In the genomic region with DNA sequence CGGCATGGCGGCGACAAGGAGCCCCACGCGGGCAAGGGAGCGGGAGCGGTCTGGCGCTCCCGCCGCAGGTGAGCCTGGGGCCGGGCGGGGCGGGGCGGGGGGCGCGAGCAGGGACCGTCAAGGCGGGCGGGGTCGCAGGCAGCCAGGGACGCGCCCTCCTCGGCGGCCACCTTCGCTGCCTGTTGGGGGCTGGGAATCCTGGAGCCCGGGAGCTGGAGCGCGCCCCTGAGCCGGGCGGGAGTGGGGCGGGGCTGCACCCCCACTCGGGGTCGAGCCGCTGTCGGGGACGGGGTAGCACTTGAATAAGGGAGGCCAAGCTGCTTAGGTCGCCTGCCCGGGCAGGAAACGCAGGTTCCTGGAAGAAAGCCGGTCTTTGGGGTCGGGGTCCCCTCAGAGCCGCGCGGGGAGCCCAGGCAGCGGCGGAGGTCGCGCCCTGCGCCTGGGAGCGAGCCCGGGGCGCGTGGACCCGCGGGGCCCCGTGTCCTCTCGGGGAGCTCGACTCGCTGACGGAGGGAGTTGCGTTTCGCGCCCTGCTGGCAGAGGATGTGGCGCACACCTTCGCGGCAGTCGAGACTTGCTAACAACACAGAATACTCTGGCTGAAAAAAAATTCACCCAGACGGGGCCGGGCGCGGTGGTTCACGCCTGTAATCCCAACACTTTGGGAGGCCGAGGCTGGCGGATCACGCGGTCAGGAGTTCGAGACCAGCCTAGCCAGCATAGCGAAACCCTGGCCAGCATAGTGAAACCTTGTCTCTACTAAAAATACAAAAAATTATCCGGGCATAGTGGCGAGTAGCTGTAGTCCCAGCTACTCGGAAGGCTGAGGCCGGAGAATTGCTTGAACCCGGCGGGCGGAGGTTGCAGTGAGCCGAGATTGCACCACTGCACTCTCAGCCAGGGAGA, we compare ENCODE assay signal across 8 cellular contexts. TPM values are rescaled to one million over a fixed set of nuclear protein-coding genes. Genes with fewer than 3 reads are reported as not detected.
DNase-seq lines count a peak whose midpoint lies in the region; ATAC-seq, FAIRE-seq and TF ChIP-seq lines count a peak whose summit lies in the region.

No MANE protein-coding gene starts in this region.

- no peak overlapping the region for H3K27ac Mint-ChIP-seq in activated B cell treated with CpG ODN at 0.5 μM for 24 hours
- peak overlapping the region; percentile 83 for H3K27ac Mint-ChIP-seq in central memory CD8-positive, alpha-beta T cell (ENCODE audit: low read depth)

- TF ChIP-seq CTCF in activated B cell treated with CpG ODN at 0.5 μM for 24 hours (IDR thresholded peaks at IDR 0.05) (no peak), lower lobe of right lung (IDR thresholded peaks at IDR 0.05) (peak; percentile 20)

- H3K4me3 Mint-ChIP-seq in activated B cell treated with CpG ODN at 0.5 μM for 24 hours: peak overlapping the region; percentile 74
- H3K4me3 Mint-ChIP-seq in central memory CD8-positive, alpha-beta T cell: peak overlapping the region; percentile 77

- TF ChIP-seq POLR2A in GM12891 (IDR thresholded peaks at IDR 0.05; ENCODE audit: low read depth, low read length): no peak

- H3K4me1 ChIP-seq in lower lobe of right lung: peaks cover 42% of the 10 kb centered on the region

- no peaks in the 10 kb centered on the region for H3K36me3 Mint-ChIP-seq in activated B cell treated with CpG ODN at 0.5 μM for 24 hours (ENCODE audit: low read depth)
- peaks cover 9% of the 10 kb centered on the region for H3K36me3 Mint-ChIP-seq in central memory CD8-positive, alpha-beta T cell (ENCODE audit: insufficient read depth)

- peak overlapping the region; percentile 83 for H3K4me3 ChIP-seq in lower lobe of right lung

- no peaks in the 10 kb centered on the region for H3K9me3 Mint-ChIP-seq in activated B cell treated with CpG ODN at 0.5 μM for 24 hours
- no peaks in the 10 kb centered on the region for H3K9me3 Mint-ChIP-seq in central memory CD8-positive, alpha-beta T cell

- H3K9me3 ChIP-seq in lower lobe of right lung: no peaks in the 10 kb centered on the region

- no peaks in the 10 kb centered on the region for H3K36me3 ChIP-seq in lower lobe of right lung

- peaks cover 3% of the 10 kb centered on the region for H3K4me1 Mint-ChIP-seq in activated B cell treated with CpG ODN at 0.5 μM for 24 hours
- H3K4me1 Mint-ChIP-seq in central memory CD8-positive, alpha-beta T cell: peaks cover 21% of the 10 kb centered on the region

- CTCF ChIA-PET in activated B cell treated with CpG ODN at 0.5 μM for 24 hours (lab: Charles Lee): interaction anchor here (1.2 kb wide), 1 partner anchor 66 kb away, joined by 5 read pairs; no protein-coding TSS in a partner anchor

- H3K27me3 Mint-ChIP-seq in activated B cell treated with CpG ODN at 0.5 μM for 24 hours: peaks cover 29% of the 10 kb centered on the region
- no peaks in the 10 kb centered on the region for H3K27me3 Mint-ChIP-seq in central memory CD8-positive, alpha-beta T cell

- peak; percentile 37 for DNase-seq in GM12891 (ENCODE audit: insufficient read length, low spot score)
- DNase-seq in NCI-H1092 treated with DMSO at 0.1 percent for 48 hours (lab: John Stamatoyannopoulos, UW): peak; percentile 75
- peak; percentile 59 for DNase-seq in activated B cell treated with CpG ODN at 0.5 μM for 24 hours
- DNase-seq in central memory CD8-positive, alpha-beta T cell (ENCODE audit: low spot score in 2 of 2): peak; percentile 71 to 84
- DNase-seq in lower lobe of right lung: peak; percentile 84
- DNase-seq in stimulated activated CD8-positive, alpha-beta memory T cell treated with anti-CD3 and anti-CD28 coated beads, Interleukin-15, amount 100 ng/mL, for 1 hour (ENCODE audit: low read depth): peak; percentile 74
- DNase-seq in HCEC 1CT: no peak

- FAIRE-seq in GM12891 (lab: Jason Lieb, UNC): peak; percentile 75

- POLR2A ChIA-PET in activated B cell treated with CpG ODN at 0.5 μM for 24 hours (lab: Charles Lee): no interaction called here

- intact Hi-C loops in activated B cell treated with CpG ODN at 0.5 μM for 24 hours (cut with micrococcal nuclease) (loop anchor here (1.0 to 5.0 kb wide), 6 partner anchors 21 to 415 kb away; a partner anchor contains a TSS), lower lobe of right lung (cut with DNase I) (no loop called here)

- H3K27me3 ChIP-seq in lower lobe of right lung (ENCODE audit: low read depth): peaks cover 13% of the 10 kb centered on the region

- ATAC-seq in HG02588 (IDR thresholded peaks at IDR 0.05; ENCODE audit: unreplicated experiment) (peak; percentile 61), activated B cell treated with CpG ODN at 0.5 μM for 24 hours (ENCODE audit: low read depth) (peak; percentile 55), lower lobe of right lung (peak; percentile 79)
- ATAC-seq in central memory CD8-positive, alpha-beta T cell (replicated peaks; ENCODE audit: extremely low read depth, poor library complexity, severe bottlenecking): peak; percentile 95

- peak overlapping the region; percentile 95 for H3K27ac ChIP-seq in lower lobe of right lung

TF ChIP-seq in GM12891, 5 proteins besides CTCF, POLR2A, EP300 and RAD21:
- TF ChIP-seq POLR2AphosphoS5 (IDR thresholded peaks at IDR 0.05; ENCODE audit: low read depth, low read length) (no peak), TAF1 (IDR thresholded peaks at IDR 0.05; ENCODE audit: low read depth, low read length) (no peak), PAX5 (IDR thresholded peaks at IDR 0.05; ENCODE audit: insufficient read depth, low read length, severe bottlenecking) (no peak), SPI1 (IDR thresholded peaks at IDR 0.05; ENCODE audit: low read depth, low read length) (no peak), POU2F2 (IDR thresholded peaks at IDR 0.05; ENCODE audit: low read depth, low read length) (no peak)

RNA-seq across cellular contexts. Expression of a gene that starts 0.6 kb away (rescaled TPM):
- 0.40 TPM for polyA plus RNA-seq in GM12891 (2012; ENCODE audit: low read depth, missing spikeins)
- total RNA-seq in activated B cell treated with CpG ODN at 0.5 μM for 24 hours (0.27 and 0.69 TPM in 2 replicates), lower lobe of right lung (79.3 TPM)

Comparison
In these comparisons a context has a peak if more than half of its experiments do, and no peak if none do; other contexts are left out.
1. RNA of a gene that starts 0.6 kb away (total RNA-seq): 79.3 TPM in lower lobe of right lung (single experiment); 0.27 to 0.69 TPM in activated B cell treated with CpG ODN at 0.5 μM for 24 hours; every median in the first group is over 10 times any median in the second.
2. Peak in every context shown above with its lines, with median percentiles within 50 percentile points of each other: ATAC-seq.